ENCODE assay signal across 26 cellular contexts in the genomic region with DNA sequence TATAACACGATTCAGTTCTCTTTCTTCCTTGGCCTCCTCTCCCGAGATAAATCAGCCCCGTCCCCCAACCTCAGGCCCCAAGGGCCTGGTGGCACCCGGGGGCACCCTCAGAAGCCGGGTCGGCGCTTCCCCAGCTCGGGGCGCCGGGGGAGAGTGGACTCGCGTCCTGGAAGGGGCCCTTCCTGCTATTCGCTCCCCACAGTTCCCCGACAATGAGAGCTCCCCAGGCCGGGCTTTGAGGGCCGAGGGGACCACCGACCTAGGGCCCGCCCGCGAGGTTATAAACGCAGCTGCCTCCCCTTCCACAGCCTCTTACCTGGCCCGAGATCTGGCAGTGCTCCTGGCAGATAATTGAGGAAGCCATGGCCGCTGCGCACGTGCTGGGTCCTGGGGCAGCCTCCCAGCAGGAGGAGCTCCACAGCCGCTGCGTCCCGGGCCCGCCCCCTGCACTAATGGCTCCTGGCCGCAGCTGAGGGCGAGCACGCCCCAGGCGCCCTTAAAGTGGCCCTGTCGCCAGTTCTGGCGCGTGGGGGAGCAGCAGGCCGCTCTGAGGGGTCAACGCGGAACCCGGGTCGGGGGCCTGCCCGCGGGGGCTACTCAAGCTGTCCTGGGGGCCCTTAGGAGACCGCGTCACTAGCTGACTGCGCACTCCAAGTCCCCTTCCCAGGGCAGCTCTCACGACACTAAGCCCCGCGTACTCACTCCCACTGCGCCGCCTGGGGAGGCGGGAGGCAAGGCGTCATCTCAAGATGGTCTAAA. TPM values are rescaled to one million over a fixed set of nuclear protein-coding genes. Genes with fewer than 3 reads are reported as not detected.
DNase-seq lines count a peak whose midpoint lies in the region; ATAC-seq and TF ChIP-seq lines count a peak whose summit lies in the region.
"Had no signal": no experiment of that assay in that cellular context is flagged by ENCODE, and none has a peak within 500 bp of the region (broad histone marks: within the 10 kb centered on the region; RNA-seq: fewer than 3 reads in every experiment).

A gene with protein sequence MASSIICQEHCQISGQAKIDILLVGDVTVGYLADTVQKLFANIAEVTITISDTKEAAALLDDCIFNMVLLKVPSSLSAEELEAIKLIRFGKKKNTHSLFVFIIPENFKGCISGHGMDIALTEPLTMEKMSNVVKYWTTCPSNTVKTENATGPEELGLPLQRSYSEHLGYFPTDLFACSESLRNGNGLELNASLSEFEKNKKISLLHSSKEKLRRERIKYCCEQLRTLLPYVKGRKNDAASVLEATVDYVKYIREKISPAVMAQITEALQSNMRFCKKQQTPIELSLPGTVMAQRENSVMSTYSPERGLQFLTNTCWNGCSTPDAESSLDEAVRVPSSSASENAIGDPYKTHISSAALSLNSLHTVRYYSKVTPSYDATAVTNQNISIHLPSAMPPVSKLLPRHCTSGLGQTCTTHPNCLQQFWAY (minus strand): TSS at position 394 of the 759 bp plus-strand sequence. CDS start 30 bp downstream, at position 364.

- H3K4me1 ChIP-seq in BLaER1 (peaks cover 49% of the 10 kb centered on the region), lower lobe of right lung (no peaks in the 10 kb centered on the region), osteoblast (ENCODE audit: insufficient read depth, low read length) (no peaks in the 10 kb centered on the region)
- H3K4me1 ChIP-seq: HAP-1 had no signal

- no peaks in the 10 kb centered on the region for H3K79me2 ChIP-seq in osteoblast (ENCODE audit: insufficient read depth, low read length)

- peak within 1 kb of the TSS; percentile 64 for H3K27ac ChIP-seq in BLaER1
- no peak within 1 kb of the TSS for H3K27ac ChIP-seq in lower lobe of right lung
- no peak within 1 kb of the TSS for H3K27ac ChIP-seq in osteoblast (ENCODE audit: low read depth, low read length)
- H3K27ac ChIP-seq: SJCRH30 had no signal

- H3K36me3 ChIP-seq in BLaER1 (no peaks in the 10 kb centered on the region), H7 (replicated peaks; ENCODE audit: control insufficient read depth, insufficient read depth, low read length) (no peaks in the 10 kb centered on the region), lower lobe of right lung (no peaks in the 10 kb centered on the region), osteoblast (ENCODE audit: insufficient read depth, low read length) (no peaks in the 10 kb centered on the region)
- H3K36me3 ChIP-seq: HAP-1, SJCRH30 had no signal

- ATAC-seq in lower lobe of right lung (no peak), GM21737 (IDR thresholded peaks at IDR 0.05; ENCODE audit: unreplicated experiment) (no peak), GM18870 (IDR thresholded peaks at IDR 0.05; ENCODE audit: unreplicated experiment) (no peak), GM19455 (IDR thresholded peaks at IDR 0.05; ENCODE audit: unreplicated experiment) (no peak)
- ATAC-seq: PC-3, Right ventricle myocardium inferior had no signal

- no peak within 1 kb of the TSS for H3K9ac ChIP-seq in BLaER1

- H3K4me3 ChIP-seq in BLaER1, result 0 out of 2 replicates have a peak within 1 kb of the TSS, but pooled peaks have one; percentile 25
- H3K4me3 ChIP-seq in H7 (ENCODE audit: insufficient read depth, low read depth, low read length), result no peak within 1 kb of the TSS
- no peak within 1 kb of the TSS for H3K4me3 ChIP-seq in lower lobe of right lung
- H3K4me3 ChIP-seq in osteoblast (ENCODE audit: insufficient read depth, low read length), result no peak within 1 kb of the TSS
- H3K4me3 ChIP-seq: HAP-1, SJCRH30 had no signal

- H3K9me3 ChIP-seq in BLaER1, result peaks cover 59% of the 10 kb centered on the region
- no peaks in the 10 kb centered on the region for H3K9me3 ChIP-seq in lower lobe of right lung
- H3K9me3 ChIP-seq in osteoblast (ENCODE audit: low read depth, low read length), result no peaks in the 10 kb centered on the region
- H3K9me3 ChIP-seq: HAP-1, SJCRH30 had no signal

- no peak within 1 kb of the TSS for H2AFZ ChIP-seq in osteoblast (ENCODE audit: low read length)

- TF ChIP-seq CTCF in lower lobe of right lung (IDR thresholded peaks at IDR 0.05), result no peak
- TF ChIP-seq CTCF in osteoblast (IDR thresholded peaks at IDR 0.05; ENCODE audit: extremely low read depth, low read depth, low read length), result no peak

- intact Hi-C loops in lower lobe of right lung (cut with DNase I), result no loop called here

- H3K4me2 ChIP-seq in BLaER1, result peak within 1 kb of the TSS; percentile 47
- no peak within 1 kb of the TSS for H3K4me2 ChIP-seq in osteoblast (ENCODE audit: insufficient read depth, low read length)

- H3K27me3 ChIP-seq in BLaER1 (no peaks in the 10 kb centered on the region), H7 (ENCODE audit: control insufficient read depth, insufficient read depth, low read length) (no peaks in the 10 kb centered on the region), lower lobe of right lung (ENCODE audit: low read depth) (no peaks in the 10 kb centered on the region), osteoblast (ENCODE audit: insufficient read depth, low read length) (peaks cover 7% of the 10 kb centered on the region)
- H3K27me3 ChIP-seq: SJCRH30 had no signal

- H4K20me1 ChIP-seq in BLaER1, result no peaks in the 10 kb centered on the region
- no peaks in the 10 kb centered on the region for H4K20me1 ChIP-seq in osteoblast (ENCODE audit: insufficient read depth, low read length)

- DNase-seq in H7 (peak; percentile 13), lower lobe of right lung (peak; percentile 43), osteoblast (ENCODE audit: insufficient read length, low spot score, missing footprints) (peak; percentile 29), HPDE6-E6E7 (ENCODE audit: extremely low spot score) (no peak)
- DNase-seq: DMS 273 treated with DMSO at 0.1 percent for 48 hours; DMS79; EL; GDM1; KBM-7; NCI-H1105 treated with DMSO at 0.1 percent for 48 hours; NCI-H146; NCI-H2029; NCI-H446; NCI-H524 treated with DMSO at 0.1 percent for 48 hours; NCI-H82; NK-92 treated with Interleukin-12 subunit alpha and Interleukin-12 subunit beta, amount 100 ng/mL, for 24 hours; PC-3; SJCRH30 had no signal

RNA-seq across cellular contexts. Expression of the gene that starts here (rescaled TPM):
- total RNA-seq in H7 (2014; rRNA removed; shearing (Covaris generic)), result 4.2 and 6.4 TPM in 2 replicates
- total RNA-seq in lower lobe of right lung (not detected), osteoblast (1.5 and 2.2 TPM in 2 replicates)
- total RNA-seq: CD8-positive, alpha-beta memory T cell; PC-3; Right ventricle myocardium inferior; RPMI7951 had no signal

Comparison
In these comparisons a context has a peak if more than half of its experiments do, and no peak if none do; other contexts are left out.
1. Peak in DNase-seq in lower lobe of right lung; RNA of the gene not detected or under 1 TPM.